Comparison of ENCODE assay signal across 8 cellular contexts in the genomic region with DNA sequence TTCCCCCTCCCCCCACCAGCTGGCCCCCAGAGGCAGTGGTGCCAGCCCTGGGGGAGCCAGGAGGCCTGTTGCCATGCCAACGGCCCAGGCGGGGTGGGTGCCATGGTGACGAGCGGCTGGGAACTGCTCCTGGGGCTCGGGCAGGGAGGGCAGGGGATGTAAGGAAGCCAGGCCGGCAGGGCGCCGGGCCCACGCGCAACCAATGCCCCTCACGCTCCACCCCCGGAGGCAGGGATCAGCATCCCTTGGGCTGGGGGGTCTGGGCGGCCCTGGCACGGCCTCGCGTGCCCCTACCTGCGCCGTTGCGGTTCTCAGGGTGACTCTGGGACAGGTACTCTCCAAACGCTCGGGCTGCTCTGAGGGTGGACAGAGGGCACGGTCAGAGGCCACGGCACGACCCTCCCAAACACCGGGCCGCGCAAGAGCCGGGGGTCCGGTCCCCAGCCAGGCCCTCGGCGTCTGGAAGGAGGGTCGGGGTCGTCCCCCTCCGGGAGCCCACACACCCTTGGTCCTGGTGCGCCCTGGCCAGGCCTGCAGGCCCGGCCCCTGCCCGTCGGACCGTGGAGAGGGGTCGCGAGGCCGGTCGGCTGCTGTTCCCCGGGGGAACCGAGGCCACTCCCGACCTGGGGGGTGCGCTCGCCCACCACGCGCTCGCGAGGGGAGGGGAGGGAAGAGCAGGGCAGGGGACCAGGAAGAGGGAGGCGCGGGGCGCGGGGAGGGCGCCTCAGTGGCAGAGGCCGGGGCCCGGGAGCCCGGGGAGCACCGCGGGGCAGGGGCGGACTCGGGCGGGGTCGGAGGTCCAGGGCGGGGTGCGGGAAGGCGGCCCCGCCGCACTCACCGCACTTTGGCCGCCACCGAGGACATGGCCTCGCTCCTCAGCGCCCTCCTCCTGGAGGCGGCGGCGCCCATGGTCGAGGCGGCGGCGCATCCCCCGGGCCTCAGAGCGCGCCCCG. TPM values are rescaled to one million over a fixed set of nuclear protein-coding genes. Genes with fewer than 3 reads are reported as not detected.
DNase-seq lines count a peak whose midpoint lies in the region; ATAC-seq and TF ChIP-seq lines count a peak whose summit lies in the region.

No MANE protein-coding gene starts in this region.

- no peak for TF ChIP-seq POLR2A in gastrocnemius medialis (IDR thresholded peaks at IDR 0.05)

- H3K4me3 ChIP-seq in ascending aorta = peak overlapping the region; percentile 67 to 89
- peak overlapping the region; percentile 51 to 63 (median 54) for H3K4me3 ChIP-seq in gastrocnemius medialis

- DNase-seq in Ammon's horn (ENCODE audit: low spot score) = peak; percentile 88
- DNase-seq in HuH-7.5 (ENCODE audit: low spot score) = peak; percentile 66
- DNase-seq in ascending aorta (ENCODE audit: low spot score in 2 of 2) = peak; percentile 46 to 87
- DNase-seq in hippocampal formation (lab: John Stamatoyannopoulos, UW) = peak; percentile 49 to 53
- DNase-seq in gastrocnemius medialis = peak in 1 of 2 donors; percentile 19
- DNase-seq in effector CD4-positive, alpha-beta T cell = no peak

- in situ Hi-C loops in gastrocnemius medialis (cut with MboI; ENCODE audit: low sequenced_read_pairs in 4 of 4) = no loop called here

- H3K27me3 ChIP-seq in ascending aorta = no peaks in the 10 kb centered on the region
- no peaks in the 10 kb centered on the region for H3K27me3 ChIP-seq in gastrocnemius medialis

- H3K27ac ChIP-seq in ascending aorta (peak overlapping the region; percentile 92 to 95), gastrocnemius medialis (peak overlapping the region; percentile 21 to 41 (median 22))

- H3K9me3 ChIP-seq in ascending aorta (no peaks in the 10 kb centered on the region), gastrocnemius medialis (no peaks in the 10 kb centered on the region)

- ATAC-seq in GM18907 (IDR thresholded peaks at IDR 0.05; ENCODE audit: unreplicated experiment) (peak; percentile 7), gastrocnemius medialis (peak; percentile 23 to 26), GM21367 (IDR thresholded peaks at IDR 0.05; ENCODE audit: unreplicated experiment) (no peak)

- TF ChIP-seq CTCF in ascending aorta (IDR thresholded peaks at IDR 0.05) (no peak), gastrocnemius medialis (IDR thresholded peaks at IDR 0.05 in 4 of 5, conservative IDR thresholded peaks at IDR 0.05 in 1 of 5) (no peak)

- intact Hi-C loops in ascending aorta (cut with DNase I) = loop anchor here (1.0 to 10.0 kb wide), 4 partner anchors 35 to 371 kb away; partner anchors contain the start of genes ARRDC1, EXD3, MAN1B1 and MRPL41
- intact Hi-C loops in gastrocnemius medialis (cut with DNase I; ENCODE audit: low total_unique reads) = loop anchor here (1.0 kb wide), 1 partner anchor 35 kb away; the partner anchor contains the start of genes EXD3 and NOXA1

- H3K36me3 ChIP-seq in ascending aorta = peaks cover 14 to 23% of the 10 kb centered on the region in 2 donors
- H3K36me3 ChIP-seq in gastrocnemius medialis = peaks cover 0 to 11% of the 10 kb centered on the region in 2 donors

- peaks cover 41 to 43% of the 10 kb centered on the region in 2 donors for H3K4me1 ChIP-seq in ascending aorta
- H3K4me1 ChIP-seq in gastrocnemius medialis = peaks cover 10 to 11% of the 10 kb centered on the region in 2 donors

RNA-seq across cellular contexts. Expression of gene NSMF, which starts 0.7 kb away (rescaled TPM):
- total RNA-seq in ascending aorta (231 TPM), gastrocnemius medialis (1 to 10 TPM; 4.4 to 8.4 (median 7.1) TPM)

RNA-seq across cellular contexts. Expression of gene ENTPD8, which starts 17.3 kb away (rescaled TPM):
- total RNA-seq in ascending aorta = not detected
- under 1 TPM in 1 of 4 donors, not detected in 3; 0.23 TPM for total RNA-seq in gastrocnemius medialis

RNA-seq across cellular contexts. Expression of gene NOXA1, which starts 35.3 kb away (rescaled TPM):
- total RNA-seq in ascending aorta = 6.9 TPM
- total RNA-seq in gastrocnemius medialis = 1 to 10 TPM in 3 of 4 donors, under 1 TPM in 1; 0.41 to 2.5 (median 1.8) TPM

RNA-seq across cellular contexts. Expression of gene EXD3, which starts 35.5 kb away (rescaled TPM):
- total RNA-seq in ascending aorta = 16.7 TPM
- 10 to 100 TPM in 1 of 4 donors, 1 to 10 TPM in 3; 4.8 to 12.5 (median 6.4) TPM for total RNA-seq in gastrocnemius medialis

Comparison
In these comparisons a context has a peak if more than half of its experiments do, and no peak if none do; other contexts are left out.
1. RNA of gene NSMF, which starts 0.7 kb away (total RNA-seq): 231 TPM in ascending aorta (single experiment); 4.4 to 8.4 TPM in gastrocnemius medialis; every median in the first group is over 10 times any median in the second.